ENCODE assay signal across 9 cellular contexts in the genomic region with DNA sequence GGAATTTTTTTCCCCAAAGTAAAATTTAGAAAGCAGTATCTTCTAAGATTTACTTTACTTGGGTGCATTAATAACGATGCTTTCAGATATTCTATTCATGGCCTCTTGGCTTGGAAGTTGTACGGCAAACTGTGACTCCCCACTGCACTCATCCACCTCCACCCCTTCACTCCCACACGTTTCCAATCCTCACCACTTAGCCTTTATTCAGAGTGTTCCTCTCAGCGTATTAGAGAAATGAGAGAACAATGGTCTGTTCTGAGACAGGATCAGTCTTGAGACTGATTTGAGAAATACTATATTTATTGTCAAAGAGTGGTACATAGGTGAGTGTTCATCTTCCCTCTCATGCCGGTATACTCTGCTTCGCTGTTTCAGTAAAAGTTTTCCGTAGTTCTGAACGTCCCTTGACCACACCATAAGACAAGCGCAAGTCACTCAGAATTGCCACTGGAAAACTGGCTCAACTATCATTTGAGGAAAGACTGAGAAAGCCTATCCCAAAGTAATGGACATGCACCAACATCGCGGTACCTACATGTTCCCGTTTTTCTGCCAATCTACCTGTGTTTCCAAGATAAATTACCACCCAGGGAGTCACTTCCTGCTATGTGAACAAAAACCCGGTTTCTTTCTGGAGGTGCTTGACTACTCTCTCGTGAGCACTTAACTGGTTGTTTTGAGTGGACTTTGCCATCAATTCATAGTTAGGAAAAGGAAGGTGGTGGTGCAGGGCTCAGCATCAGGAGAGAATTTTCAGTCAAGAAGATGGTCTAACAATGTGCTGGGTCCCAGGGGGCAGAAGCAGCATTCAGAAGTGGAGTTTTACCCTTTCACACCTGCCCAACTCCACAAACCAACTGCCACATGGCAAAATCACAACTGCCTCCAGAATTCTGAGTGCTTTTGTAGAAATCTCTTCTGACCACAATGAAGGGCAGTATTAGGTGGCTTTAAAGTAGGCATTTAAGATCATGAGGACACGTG. TPM values are rescaled to one million over a fixed set of nuclear protein-coding genes. Genes with fewer than 3 reads are reported as not detected.
DNase-seq lines count a peak whose midpoint lies in the region; ATAC-seq, FAIRE-seq and TF ChIP-seq lines count a peak whose summit lies in the region.
"Had no signal": no experiment of that assay in that cellular context is flagged by ENCODE, and none has a peak within 500 bp of the region (broad histone marks: within the 10 kb centered on the region; RNA-seq: fewer than 3 reads in every experiment).

No MANE protein-coding gene starts in this region.

- no peaks in the 10 kb centered on the region for H3K9me3 Mint-ChIP-seq in endothelial cell (ENCODE audit: unreplicated experiment)
- H3K9me3 Mint-ChIP-seq in stimulated activated memory B cell treated with anti-CD40 and anti-IgM and Interleukin-4, amounts not matched to agents 10 μg/mL and 1 μg/mL and 100 μg/mL, for 72 hours: peaks cover 3% of the 10 kb centered on the region
- H3K9me3 Mint-ChIP-seq: activated T-cell treated with anti-CD3 and anti-CD28 coated beads, Interleukin-2, amount 50 U/mL, for 72 hours had no signal

- H3K4me3 ChIP-seq in pancreas: peak overlapping the region in 3 of 4 donors; percentile 37 to 77 (median 54)

- H3K27me3 Mint-ChIP-seq in endothelial cell (ENCODE audit: unreplicated experiment): peaks cover 9% of the 10 kb centered on the region
- peaks cover 48% of the 10 kb centered on the region for H3K27me3 Mint-ChIP-seq in stimulated activated memory B cell treated with anti-CD40 and anti-IgM and Interleukin-4, amounts not matched to agents 10 μg/mL and 1 μg/mL and 100 μg/mL, for 72 hours

- TF ChIP-seq CTCF in endothelial cell (IDR thresholded peaks at IDR 0.05; ENCODE audit: unreplicated experiment) (no peak), pancreas (IDR thresholded peaks at IDR 0.05) (no peak)

- peaks cover 1 to 13% (median 9%) of the 10 kb centered on the region in 3 donors for H3K4me1 ChIP-seq in pancreas

- no peak overlapping the region for H3K27ac ChIP-seq in pancreas

- H3K27me3 ChIP-seq in pancreas: no peaks in the 10 kb centered on the region

- intact Hi-C loops in pancreas (cut with DNase I): no loop called here
- intact Hi-C loops in head of caudate nucleus (cut with DNase I): loop anchor here (5.0 to 10.0 kb wide), 3 partner anchors 65 to 145 kb away; no protein-coding TSS in a partner anchor

- no peak for ATAC-seq in pancreas
- ATAC-seq in GM21717 (IDR thresholded peaks at IDR 0.05; ENCODE audit: unreplicated experiment): no peak
- ATAC-seq in stimulated activated memory B cell treated with anti-CD40 and anti-IgM and Interleukin-4, amounts not matched to agents 10 μg/mL and 1 μg/mL and 100 μg/mL, for 72 hours: no peak
- no peak for ATAC-seq in HG03280 (IDR thresholded peaks at IDR 0.05; ENCODE audit: unreplicated experiment)

- DNase-seq in DMS79 treated with DMSO at 0.1 percent for 48 hours (lab: John Stamatoyannopoulos, UW) (peak; percentile 81), NCI-H2029 (lab: John Stamatoyannopoulos, UW) (peak; percentile 88), endothelial cell (ENCODE audit: low spot score) (no peak), pancreas (no peak), head of caudate nucleus (no peak)

- WGBS in pancreas, 2 donors: 57 to 59% methylated on average over 15 of the region's 15 CpGs

- H3K4me3 Mint-ChIP-seq in endothelial cell (ENCODE audit: unreplicated experiment): peak overlapping the region; percentile 76
- H3K4me3 Mint-ChIP-seq in stimulated activated memory B cell treated with anti-CD40 and anti-IgM and Interleukin-4, amounts not matched to agents 10 μg/mL and 1 μg/mL and 100 μg/mL, for 72 hours: no peak overlapping the region

- FAIRE-seq in pancreas (lab: Jason Lieb, UNC): no peak

- H3K36me3 Mint-ChIP-seq in endothelial cell (ENCODE audit: low read depth, unreplicated experiment): no peaks in the 10 kb centered on the region
- H3K36me3 Mint-ChIP-seq in stimulated activated memory B cell treated with anti-CD40 and anti-IgM and Interleukin-4, amounts not matched to agents 10 μg/mL and 1 μg/mL and 100 μg/mL, for 72 hours: no peaks in the 10 kb centered on the region

- peaks cover 23% of the 10 kb centered on the region for H3K4me1 Mint-ChIP-seq in endothelial cell (ENCODE audit: unreplicated experiment)
- H3K4me1 Mint-ChIP-seq in stimulated activated memory B cell treated with anti-CD40 and anti-IgM and Interleukin-4, amounts not matched to agents 10 μg/mL and 1 μg/mL and 100 μg/mL, for 72 hours: no peaks in the 10 kb centered on the region

- no peak overlapping the region for H3K27ac Mint-ChIP-seq in endothelial cell (ENCODE audit: unreplicated experiment)
- H3K27ac Mint-ChIP-seq in stimulated activated memory B cell treated with anti-CD40 and anti-IgM and Interleukin-4, amounts not matched to agents 10 μg/mL and 1 μg/mL and 100 μg/mL, for 72 hours: no peak overlapping the region
- H3K27ac Mint-ChIP-seq: activated T-cell treated with anti-CD3 and anti-CD28 coated beads, Interleukin-2, amount 50 U/mL, for 72 hours had no signal

- no peaks in the 10 kb centered on the region for H3K9me3 ChIP-seq in pancreas

- H3K36me3 ChIP-seq in pancreas: no peaks in the 10 kb centered on the region

RNA-seq across cellular contexts. Expression of a gene that starts 1.5 kb away (rescaled TPM):
- total RNA-seq in endothelial cell (ENCODE audit: unreplicated experiment) (14.2 TPM), pancreas (10 to 100 TPM in 1 of 6 donors, 1 to 10 TPM in 5; 2.7 to 14.5 (median 4.6) TPM)
- 1 to 10 TPM; 1.2 to 1.9 TPM for polyA plus RNA-seq in pancreas

Comparison
In these comparisons a context has a peak if more than half of its experiments do, and no peak if none do; other contexts are left out.
1. DNase-seq: peak in DMS79 treated with DMSO at 0.1 percent for 48 hours (single experiment) and NCI-H2029 (single experiment); none in endothelial cell (single experiment), pancreas (0 of 6) and head of caudate nucleus (0 of 42).